Comparison of ENCODE assay signal across 1 cellular context in the genomic region with DNA sequence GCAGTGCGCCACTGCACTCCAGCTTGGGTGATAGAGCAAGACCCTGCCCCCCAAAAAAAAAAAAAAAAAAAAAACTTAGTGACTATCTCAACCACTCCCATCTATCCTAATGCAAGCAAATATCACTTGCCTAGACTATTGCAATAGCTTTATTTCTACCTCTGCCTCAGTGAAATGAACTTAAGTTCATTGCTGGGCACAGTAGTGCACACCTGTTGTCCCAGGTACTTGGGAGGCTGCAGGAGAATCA.
TF ChIP-seq lines count a peak whose summit lies in the region.

No MANE protein-coding gene starts in this region.

TF ChIP-seq in GM23338, 12 proteins besides CTCF, POLR2A, EP300 and RAD21:
- TF ChIP-seq REST (IDR thresholded peaks at IDR 0.05; ENCODE audit: unreplicated experiment): no peak
- TF ChIP-seq ETS1 (IDR thresholded peaks at IDR 0.05): no peak
- no peak for TF ChIP-seq ZNF331 (CRISPR knock-in tag; IDR thresholded peaks at IDR 0.05; ENCODE audit: low read depth)
- TF ChIP-seq, protein P1, sequence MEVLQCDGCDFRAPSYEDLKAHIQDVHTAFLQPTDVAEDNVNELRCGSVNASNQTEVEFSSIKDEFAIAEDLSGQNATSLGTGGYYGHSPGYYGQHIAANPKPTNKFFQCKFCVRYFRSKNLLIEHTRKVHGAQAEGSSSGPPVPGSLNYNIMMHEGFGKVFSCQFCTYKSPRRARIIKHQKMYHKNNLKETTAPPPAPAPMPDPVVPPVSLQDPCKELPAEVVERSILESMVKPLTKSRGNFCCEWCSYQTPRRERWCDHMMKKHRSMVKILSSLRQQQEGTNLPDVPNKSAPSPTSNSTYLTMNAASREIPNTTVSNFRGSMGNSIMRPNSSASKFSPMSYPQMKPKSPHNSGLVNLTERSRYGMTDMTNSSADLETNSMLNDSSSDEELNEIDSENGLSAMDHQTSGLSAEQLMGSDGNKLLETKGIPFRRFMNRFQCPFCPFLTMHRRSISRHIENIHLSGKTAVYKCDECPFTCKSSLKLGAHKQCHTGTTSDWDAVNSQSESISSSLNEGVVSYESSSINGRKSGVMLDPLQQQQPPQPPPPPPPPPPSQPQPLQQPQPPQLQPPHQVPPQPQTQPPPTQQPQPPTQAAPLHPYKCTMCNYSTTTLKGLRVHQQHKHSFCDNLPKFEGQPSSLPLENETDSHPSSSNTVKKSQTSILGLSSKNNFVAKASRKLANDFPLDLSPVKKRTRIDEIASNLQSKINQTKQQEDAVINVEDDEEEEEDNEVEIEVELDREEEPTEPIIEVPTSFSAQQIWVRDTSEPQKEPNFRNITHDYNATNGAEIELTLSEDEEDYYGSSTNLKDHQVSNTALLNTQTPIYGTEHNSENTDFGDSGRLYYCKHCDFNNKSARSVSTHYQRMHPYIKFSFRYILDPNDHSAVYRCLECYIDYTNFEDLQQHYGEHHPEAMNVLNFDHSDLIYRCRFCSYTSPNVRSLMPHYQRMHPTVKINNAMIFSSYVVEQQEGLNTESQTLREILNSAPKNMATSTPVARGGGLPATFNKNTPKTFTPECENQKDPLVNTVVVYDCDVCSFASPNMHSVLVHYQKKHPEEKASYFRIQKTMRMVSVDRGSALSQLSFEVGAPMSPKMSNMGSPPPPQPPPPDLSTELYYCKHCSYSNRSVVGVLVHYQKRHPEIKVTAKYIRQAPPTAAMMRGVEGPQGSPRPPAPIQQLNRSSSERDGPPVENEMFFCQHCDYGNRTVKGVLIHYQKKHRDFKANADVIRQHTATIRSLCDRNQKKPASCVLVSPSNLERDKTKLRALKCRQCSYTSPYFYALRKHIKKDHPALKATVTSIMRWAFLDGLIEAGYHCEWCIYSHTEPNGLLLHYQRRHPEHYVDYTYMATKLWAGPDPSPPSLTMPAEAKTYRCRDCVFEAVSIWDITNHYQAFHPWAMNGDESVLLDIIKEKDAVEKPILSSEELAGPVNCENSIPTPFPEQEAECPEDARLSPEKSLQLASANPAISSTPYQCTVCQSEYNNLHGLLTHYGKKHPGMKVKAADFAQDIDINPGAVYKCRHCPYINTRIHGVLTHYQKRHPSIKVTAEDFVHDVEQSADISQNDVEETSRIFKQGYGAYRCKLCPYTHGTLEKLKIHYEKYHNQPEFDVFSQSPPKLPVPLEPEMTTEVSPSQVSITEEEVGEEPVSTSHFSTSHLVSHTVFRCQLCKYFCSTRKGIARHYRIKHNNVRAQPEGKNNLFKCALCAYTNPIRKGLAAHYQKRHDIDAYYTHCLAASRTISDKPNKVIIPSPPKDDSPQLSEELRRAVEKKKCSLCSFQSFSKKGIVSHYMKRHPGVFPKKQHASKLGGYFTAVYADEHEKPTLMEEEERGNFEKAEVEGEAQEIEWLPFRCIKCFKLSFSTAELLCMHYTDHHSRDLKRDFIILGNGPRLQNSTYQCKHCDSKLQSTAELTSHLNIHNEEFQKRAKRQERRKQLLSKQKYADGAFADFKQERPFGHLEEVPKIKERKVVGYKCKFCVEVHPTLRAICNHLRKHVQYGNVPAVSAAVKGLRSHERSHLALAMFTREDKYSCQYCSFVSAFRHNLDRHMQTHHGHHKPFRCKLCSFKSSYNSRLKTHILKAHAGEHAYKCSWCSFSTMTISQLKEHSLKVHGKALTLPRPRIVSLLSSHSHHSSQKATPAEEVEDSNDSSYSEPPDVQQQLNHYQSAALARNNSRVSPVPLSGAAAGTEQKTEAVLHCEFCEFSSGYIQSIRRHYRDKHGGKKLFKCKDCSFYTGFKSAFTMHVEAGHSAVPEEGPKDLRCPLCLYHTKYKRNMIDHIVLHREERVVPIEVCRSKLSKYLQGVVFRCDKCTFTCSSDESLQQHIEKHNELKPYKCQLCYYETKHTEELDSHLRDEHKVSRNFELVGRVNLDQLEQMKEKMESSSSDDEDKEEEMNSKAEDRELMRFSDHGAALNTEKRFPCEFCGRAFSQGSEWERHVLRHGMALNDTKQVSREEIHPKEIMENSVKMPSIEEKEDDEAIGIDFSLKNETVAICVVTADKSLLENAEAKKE (CRISPR knock-in tag; IDR thresholded peaks at IDR 0.05): no peak
- no peak for TF ChIP-seq JUNB (IDR thresholded peaks at IDR 0.05; ENCODE audit: unreplicated experiment)
- no peak for TF ChIP-seq EZH2phosphoT487 (IDR thresholded peaks at IDR 0.05; ENCODE audit: unreplicated experiment)
- no peak for TF ChIP-seq STAT1 (IDR thresholded peaks at IDR 0.05; ENCODE audit: unreplicated experiment)
- TF ChIP-seq EZH2 (IDR thresholded peaks at IDR 0.05; ENCODE audit: low read depth, unreplicated experiment): no peak
